ENCODE assay signal across 20 cellular contexts in genomic region chr4:140014284-140014683, GRCh38.
"Had no signal": no experiment of that assay in that cellular context is flagged by ENCODE, and none has a peak within 500 bp of the region (broad histone marks: within the 10 kb centered on the region; RNA-seq: fewer than 3 reads in every experiment).

No MANE protein-coding gene starts in this region.

- H3K9me3 ChIP-seq: adrenal gland, testis had no signal

- H3K27ac ChIP-seq: adrenal gland, epithelial cell of prostate, heart right ventricle, neural progenitor cell, psoas muscle, testis had no signal

- H3K4me2 ChIP-seq: neural progenitor cell had no signal

- H3K27me3 ChIP-seq: adrenal gland, heart right ventricle, neural progenitor cell, testis had no signal

- ATAC-seq: activated naive CD4-positive, alpha-beta T cell treated with anti-CD3 and anti-CD28 coated beads, Interleukin-2, amount 50 U/mL, for 72 hours; activated T-cell treated with anti-CD3 and anti-CD28 coated beads, Interleukin-2, amount 50 U/mL, for 72 hours; heart right ventricle; mucosa of descending colon; psoas muscle; right cardiac atrium; stimulated activated memory B cell treated with anti-CD40 and anti-IgM and Interleukin-4, amounts not matched to agents 10 μg/mL and 1 μg/mL and 100 μg/mL, for 72 hours had no signal

- H2AFZ ChIP-seq: neural progenitor cell had no signal

- DNase-seq: activated CD4-positive, alpha-beta T cell treated with anti-CD3 and anti-CD28 coated beads, Interleukin-2, amount 50 U/mL, for 4 hours; activated effector memory CD4-positive, alpha-beta T cell treated with anti-CD3 and anti-CD28 coated beads, Interleukin-2, amount 50 U/mL, for 16 hours; activated T-cell treated with anti-CD3 and anti-CD28 coated beads, Interleukin-2, amount 50 U/mL, for 72 hours; adrenal gland; cerebellar nuclear complex; cortex of kidney; effector CD8-positive, alpha-beta T cell; heart right ventricle; immature natural killer cell; mesenchymal stem cell; mucosa of descending colon; naive B cell; psoas muscle; right cardiac atrium; stimulated activated CD4-positive, alpha-beta T cell treated with anti-CD3 and anti-CD28 coated beads, Interleukin-4, amount 100 ng/mL, for 24 hours; testis had no signal

- H3K4me3 ChIP-seq: adrenal gland, heart right ventricle, mucosa of descending colon, neural progenitor cell, psoas muscle, testis had no signal

- H3K36me3 ChIP-seq: adrenal gland, heart right ventricle, neural progenitor cell had no signal

- H3K9ac ChIP-seq: neural progenitor cell had no signal
